Comparison of ENCODE assay signal across 8 cellular contexts in the genomic region with DNA sequence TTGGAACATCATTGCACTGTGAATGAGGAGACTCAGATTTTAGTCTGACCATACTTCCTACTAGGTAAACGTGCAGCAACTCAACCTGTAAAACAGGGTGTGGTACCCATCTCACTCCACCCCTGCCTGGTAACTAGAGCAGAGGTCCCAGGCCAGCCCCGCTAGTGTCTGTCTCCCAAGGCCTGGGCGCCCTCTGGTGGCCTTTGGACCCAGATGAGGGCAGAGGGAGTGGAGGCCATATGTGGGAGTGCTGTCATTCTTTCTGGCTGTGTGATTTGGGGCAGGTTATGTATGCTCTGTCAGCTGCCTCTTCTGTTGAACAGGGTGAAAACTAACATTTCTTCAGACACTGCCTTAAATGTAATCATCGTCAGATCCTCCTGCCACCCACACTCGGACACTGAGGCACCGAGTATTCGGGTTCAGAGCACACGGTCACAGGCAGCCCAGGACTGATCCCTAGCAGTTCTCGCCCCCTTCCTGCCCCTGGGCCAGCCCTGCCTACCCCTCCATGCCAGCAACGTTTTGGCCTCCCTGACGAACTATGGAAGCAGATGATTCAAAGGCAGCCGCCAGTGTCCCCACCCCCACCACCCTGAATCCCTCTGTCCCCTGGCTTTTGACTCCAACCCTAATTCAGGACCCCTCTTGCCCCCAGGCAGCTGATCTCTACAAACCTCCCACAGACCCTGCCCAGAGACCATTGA.
DNase-seq lines count a peak whose midpoint lies in the region; ATAC-seq and TF ChIP-seq lines count a peak whose summit lies in the region.

No MANE protein-coding gene starts in this region.

- ATAC-seq in GM18867 (IDR thresholded peaks at IDR 0.05; ENCODE audit: unreplicated experiment) (peak; percentile 93), HG03108 (IDR thresholded peaks at IDR 0.05; ENCODE audit: unreplicated experiment) (peak; percentile 55)

- DNase-seq in AG09319 (ENCODE audit: extremely low read depth, low read depth), result peak; percentile 32
- DNase-seq in NCI-H226, result peak; percentile 63
- DNase-seq in activated CD4-positive, CD25-positive, alpha-beta regulatory T cell treated with anti-CD3 and anti-CD28 coated beads, Interleukin-2, amount 50 U/mL, for 72 hours, result peak; percentile 81
- DNase-seq in central memory CD4-positive, alpha-beta T cell, result peak; percentile 81
- peak; percentile 94 for DNase-seq in left kidney (ENCODE audit: low read depth, low spot score)
- DNase-seq in stimulated activated CD4-positive, alpha-beta T cell treated with anti-CD3 and anti-CD28 coated beads, Interleukin-4, amount 100 ng/mL, for 1 hour, result peak; percentile 90

- TF ChIP-seq CTCF in AG09319 (IDR thresholded peaks at IDR 0.05; ENCODE audit: low read depth, low read length), result peak; percentile 92

Comparison
In these comparisons a context has a peak if more than half of its experiments do, and no peak if none do; other contexts are left out.
1. Peak in every context shown above with its lines: DNase-seq and ATAC-seq.
2. DNase-seq: peak in every context shown above with its lines; median percentile 94 in left kidney; 90 in stimulated activated CD4-positive, alpha-beta T cell treated with anti-CD3 and anti-CD28 coated beads, Interleukin-4, amount 100 ng/mL, for 1 hour; 81 in activated CD4-positive, CD25-positive, alpha-beta regulatory T cell treated with anti-CD3 and anti-CD28 coated beads, Interleukin-2, amount 50 U/mL, for 72 hours; 81 in central memory CD4-positive, alpha-beta T cell; 63 in NCI-H226; 32 in AG09319.